ENCODE assay signal across 22 cellular contexts in genomic region chr1:3428899-3429298, GRCh38.
"Had no signal": no experiment of that assay in that cellular context is flagged by ENCODE, and none has a peak within 500 bp of the region (broad histone marks: within the 10 kb centered on the region; RNA-seq: fewer than 3 reads in every experiment).

No MANE protein-coding gene starts in this region.

- DNase-seq: Kasumi-1, MM.1S, NCI-H1092 treated with DMSO at 0.1 percent for 48 hours, NCI-H1436, NCI-H187, NCI-H2029, NCI-H2081 treated with DMSO at 0.1 percent for 48 hours, NCI-H2171, NCI-H226, NCI-H446, NCI-H510A, NCI-H524 treated with DMSO at 0.1 percent for 48 hours, NCI-H69, NCI-H774, RPMI8226, SHP77 treated with DMSO at 0.1 percent for 48 hours, SJCRH30 had no signal

- H3K27ac Mint-ChIP-seq: IgD-negative memory B cell had no signal

- H3K4me3 ChIP-seq: K562, SJCRH30 had no signal

- ATAC-seq: K562, SK-N-SH treated with all-trans-retinoic acid at 6 μM for 48 hours had no signal

- H3K9me3 Mint-ChIP-seq: IgD-negative memory B cell had no signal

- H3K27me3 ChIP-seq: SJCRH30 had no signal

- H3K4me3 Mint-ChIP-seq: IgD-negative memory B cell had no signal

- H3K36me3 Mint-ChIP-seq: IgD-negative memory B cell had no signal

- H3K4me2 ChIP-seq: KMS-11 had no signal

- H3K4me1 ChIP-seq: SJCRH30 had no signal

- H3K4me1 Mint-ChIP-seq: IgD-negative memory B cell had no signal

- H3K27ac ChIP-seq: HL-60, KMS-11, SJCRH30 had no signal

- H3K9me3 ChIP-seq: SJCRH30 had no signal

- H3K36me3 ChIP-seq: SJCRH30 had no signal
